Comparison of ENCODE assay signal across 10 cellular contexts in genomic region chr3:87793322-87793877, GRCh38. TPM values are rescaled to one million over a fixed set of nuclear protein-coding genes. Genes with fewer than 3 reads are reported as not detected.
A peak's percentile ranks its signal among the peaks of the same experiment; 100 is the strongest.
DNase-seq lines count a peak whose midpoint lies in the region; ATAC-seq lines count a peak whose summit lies in the region.
"Had no signal": no experiment of that assay in that cellular context is flagged by ENCODE, and none has a peak within 500 bp of the region (broad histone marks: within the 10 kb centered on the region; RNA-seq: fewer than 3 reads in every experiment).

No MANE protein-coding gene starts in this region.

- H3K9ac ChIP-seq in iPS-20b (ENCODE audit: low read depth, low read length) = peak overlapping the region; percentile 60; the same call in 1 of the 2 replicates

- peak overlapping the region; percentile 35 for H3K4me3 Mint-ChIP-seq in activated naive CD8-positive, alpha-beta T cell treated with anti-CD3 and anti-CD28 coated beads for 36 hours
- H3K4me3 Mint-ChIP-seq in stimulated activated memory B cell treated with anti-CD40 and anti-IgM and Interleukin-4, amounts not matched to agents 10 μg/mL and 1 μg/mL and 100 μg/mL, for 72 hours = peak overlapping the region; percentile 21

- no peak overlapping the region for H3K27ac Mint-ChIP-seq in activated naive CD8-positive, alpha-beta T cell treated with anti-CD3 and anti-CD28 coated beads for 36 hours
- H3K27ac Mint-ChIP-seq in stimulated activated memory B cell treated with anti-CD40 and anti-IgM and Interleukin-4, amounts not matched to agents 10 μg/mL and 1 μg/mL and 100 μg/mL, for 72 hours = no peak overlapping the region

- H3K27me3 ChIP-seq in iPS-20b (ENCODE audit: insufficient read depth, low read length) = peaks cover 35% of the 10 kb centered on the region

- H3K4me3 ChIP-seq in iPS-20b (ENCODE audit: low read length) = peak overlapping the region; percentile 73

- H3K4me1 Mint-ChIP-seq in activated naive CD8-positive, alpha-beta T cell treated with anti-CD3 and anti-CD28 coated beads for 36 hours = peaks cover 26% of the 10 kb centered on the region
- H3K4me1 Mint-ChIP-seq in stimulated activated memory B cell treated with anti-CD40 and anti-IgM and Interleukin-4, amounts not matched to agents 10 μg/mL and 1 μg/mL and 100 μg/mL, for 72 hours = peaks cover 32% of the 10 kb centered on the region

- no peaks in the 10 kb centered on the region for H3K36me3 Mint-ChIP-seq in activated naive CD8-positive, alpha-beta T cell treated with anti-CD3 and anti-CD28 coated beads for 36 hours
- no peaks in the 10 kb centered on the region for H3K36me3 Mint-ChIP-seq in stimulated activated memory B cell treated with anti-CD40 and anti-IgM and Interleukin-4, amounts not matched to agents 10 μg/mL and 1 μg/mL and 100 μg/mL, for 72 hours

- no peak overlapping the region for H3K27ac ChIP-seq in iPS-20b (ENCODE audit: low read length)
- H3K27ac ChIP-seq: 22Rv1 had no signal

- no peaks in the 10 kb centered on the region for H3K9me3 Mint-ChIP-seq in activated naive CD8-positive, alpha-beta T cell treated with anti-CD3 and anti-CD28 coated beads for 36 hours
- peaks cover 11% of the 10 kb centered on the region for H3K9me3 Mint-ChIP-seq in stimulated activated memory B cell treated with anti-CD40 and anti-IgM and Interleukin-4, amounts not matched to agents 10 μg/mL and 1 μg/mL and 100 μg/mL, for 72 hours

- no peaks in the 10 kb centered on the region for H3K9me3 ChIP-seq in iPS-20b (ENCODE audit: insufficient read depth, low read depth, low read length)

- DNase-seq in DMS 273 (lab: John Stamatoyannopoulos, UW; ENCODE audit: unreplicated experiment) (peak; percentile 17), DMS 273 treated with DMSO at 0.1 percent for 48 hours (lab: John Stamatoyannopoulos, UW) (no peak), NCI-H82 (lab: John Stamatoyannopoulos, UW) (no peak), NCI-H1436 (lab: John Stamatoyannopoulos, UW) (no peak)
- DNase-seq in activated naive CD8-positive, alpha-beta T cell treated with anti-CD3 and anti-CD28 coated beads for 36 hours = no peak
- DNase-seq: IMR-90 had no signal

- H3K36me3 ChIP-seq in iPS-20b (ENCODE audit: insufficient read depth, low read depth, low read length) = no peaks in the 10 kb centered on the region

- ATAC-seq in stimulated activated memory B cell treated with anti-CD40 and anti-IgM and Interleukin-4, amounts not matched to agents 10 μg/mL and 1 μg/mL and 100 μg/mL, for 72 hours = no peak
- no peak for ATAC-seq in HG03565 (IDR thresholded peaks at IDR 0.05; ENCODE audit: unreplicated experiment)

- H3K4me1 ChIP-seq in iPS-20b (ENCODE audit: insufficient read depth, low read length) = no peaks in the 10 kb centered on the region; the same call in 1 of the 2 replicates

- peaks cover 85% of the 10 kb centered on the region for H3K27me3 Mint-ChIP-seq in activated naive CD8-positive, alpha-beta T cell treated with anti-CD3 and anti-CD28 coated beads for 36 hours
- peaks cover 69% of the 10 kb centered on the region for H3K27me3 Mint-ChIP-seq in stimulated activated memory B cell treated with anti-CD40 and anti-IgM and Interleukin-4, amounts not matched to agents 10 μg/mL and 1 μg/mL and 100 μg/mL, for 72 hours

RNA-seq across cellular contexts. Expression of gene HTR1F, which starts 0.9 kb away (rescaled TPM):
- not detected for total RNA-seq in activated naive CD8-positive, alpha-beta T cell treated with anti-CD3 and anti-CD28 coated beads for 36 hours
- total RNA-seq: IMR-90 had no signal
